In the genomic region with DNA sequence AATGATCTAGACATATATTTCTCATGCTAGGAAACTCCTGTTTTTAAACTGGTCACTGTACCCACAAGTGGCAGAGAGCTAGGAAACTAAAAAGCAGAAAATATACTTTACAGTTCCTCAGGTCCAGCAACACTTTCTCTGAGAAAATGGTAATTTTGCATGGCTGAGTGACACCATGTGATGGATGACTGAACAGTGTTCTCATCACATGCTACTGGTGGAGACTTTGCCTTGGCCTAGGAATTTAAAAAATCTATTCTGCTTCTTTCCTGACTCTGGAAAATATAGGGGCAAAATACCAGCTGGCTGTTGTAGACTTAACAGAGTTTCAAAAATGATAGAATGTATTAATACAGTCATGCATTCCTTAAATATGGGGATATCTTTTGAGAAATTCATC, we compare ENCODE assay signal across 13 cellular contexts. TPM values are rescaled to one million over a fixed set of nuclear protein-coding genes. Genes with fewer than 3 reads are reported as not detected.
DNase-seq lines count a peak whose midpoint lies in the region; FAIRE-seq and TF ChIP-seq lines count a peak whose summit lies in the region.
"Had no signal": no experiment of that assay in that cellular context is flagged by ENCODE, and none has a peak within 500 bp of the region (broad histone marks: within the 10 kb centered on the region; RNA-seq: fewer than 3 reads in every experiment).

No MANE protein-coding gene starts in this region.

- H3K36me3 ChIP-seq in astrocyte (ENCODE audit: insufficient read depth, low read length) = no peaks in the 10 kb centered on the region

- H3K27ac ChIP-seq in astrocyte (ENCODE audit: low read depth, low read length) = peak overlapping the region; percentile 23
- H3K27ac ChIP-seq: SJSA1 had no signal

- H3K36me3 Mint-ChIP-seq in astrocyte (ENCODE audit: low read depth, unreplicated experiment) = peaks cover 3% of the 10 kb centered on the region

- H3K79me2 ChIP-seq in astrocyte (ENCODE audit: insufficient read depth, low read length) = peaks cover 96% of the 10 kb centered on the region

- H3K27ac Mint-ChIP-seq in astrocyte (ENCODE audit: unreplicated experiment) = peak overlapping the region; percentile 60

- no peak overlapping the region for H3K9ac ChIP-seq in astrocyte (ENCODE audit: low read length)

- FAIRE-seq in GM12891 (lab: Jason Lieb, UNC) (peak; percentile 58), astrocyte (lab: Jason Lieb, UNC) (no peak)
- FAIRE-seq: HTR-8/SVneo had no signal

- H3K4me2 ChIP-seq in astrocyte (ENCODE audit: low read length) = no peak overlapping the region

- no peak for TF ChIP-seq POLR2A in GM12891 (IDR thresholded peaks at IDR 0.05; ENCODE audit: low read depth, low read length)

- H4K20me1 ChIP-seq in astrocyte (ENCODE audit: insufficient read depth, low read length) = peaks cover 83% of the 10 kb centered on the region

- H2AFZ ChIP-seq in astrocyte (ENCODE audit: low read depth, low read length) = no peak overlapping the region

- H3K27me3 ChIP-seq in astrocyte (ENCODE audit: insufficient read depth, low read length) = no peaks in the 10 kb centered on the region
- H3K27me3 ChIP-seq: SJSA1 had no signal

- no peaks in the 10 kb centered on the region for H3K9me3 ChIP-seq in astrocyte (ENCODE audit: insufficient read depth, low read depth, low read length)
- H3K9me3 ChIP-seq: SJSA1 had no signal

- H3K4me1 ChIP-seq in astrocyte (ENCODE audit: insufficient read depth, low read length) = peaks cover 51% of the 10 kb centered on the region

- peak overlapping the region; percentile 30 for H3K4me3 Mint-ChIP-seq in astrocyte (ENCODE audit: unreplicated experiment)

- TF ChIP-seq CTCF in astrocyte (IDR thresholded peaks at IDR 0.05; ENCODE audit: insufficient read depth, low read depth, low read length) = no peak
- no peak for TF ChIP-seq CTCF in retinal pigment epithelial cell (conservative IDR thresholded peaks at IDR 0.05; ENCODE audit: low read depth, low read length)

- H3K27me3 Mint-ChIP-seq in astrocyte (ENCODE audit: low read depth, unreplicated experiment) = no peaks in the 10 kb centered on the region

- H3K9me3 Mint-ChIP-seq in astrocyte (ENCODE audit: unreplicated experiment) = peaks cover 2% of the 10 kb centered on the region

- H3K4me3 ChIP-seq in astrocyte (ENCODE audit: insufficient read depth, low read depth, low read length) (no peak overlapping the region), retinal pigment epithelial cell (ENCODE audit: low read length) (no peak overlapping the region)
- H3K4me3 ChIP-seq: SJSA1 had no signal

- peaks cover 59% of the 10 kb centered on the region for H3K4me1 Mint-ChIP-seq in astrocyte (ENCODE audit: low read depth, unreplicated experiment)

- no peak for DNase-seq in GM12891 (ENCODE audit: insufficient read length, low spot score)
- DNase-seq in astrocyte (ENCODE audit: low read depth) = peak; percentile 71
- peak; percentile 67 for DNase-seq in kidney tubule cell (ENCODE audit: low spot score)
- DNase-seq in retinal pigment epithelial cell (ENCODE audit: low read depth) = peak; percentile 59
- DNase-seq in NCI-H774 (lab: John Stamatoyannopoulos, UW) = no peak
- no peak for DNase-seq in CD1c-positive myeloid dendritic cell (ENCODE audit: extremely low spot score)
- no peak for DNase-seq in T1000 (lab: John Stamatoyannopoulos, UW)
- DNase-seq in DMS153 treated with DMSO at 0.1 percent for 48 hours (lab: John Stamatoyannopoulos, UW; ENCODE audit: unreplicated experiment) = no peak
- DNase-seq: hippocampal formation; NCI-H524 treated with DMSO at 0.1 percent for 48 hours; stimulated activated CD4-positive, alpha-beta T cell treated with anti-CD3 and anti-CD28 coated beads, Interleukin-2, amount 100 ng/mL, for 48 hours had no signal

TF ChIP-seq in GM12891, 5 proteins besides CTCF, POLR2A, EP300 and RAD21:
- TF ChIP-seq POU2F2 (IDR thresholded peaks at IDR 0.05; ENCODE audit: low read depth, low read length) (no peak), PAX5 (IDR thresholded peaks at IDR 0.05; ENCODE audit: insufficient read depth, low read length, severe bottlenecking) (no peak), TAF1 (IDR thresholded peaks at IDR 0.05; ENCODE audit: low read depth, low read length) (no peak), SPI1 (IDR thresholded peaks at IDR 0.05; ENCODE audit: low read depth, low read length) (no peak), POLR2AphosphoS5 (IDR thresholded peaks at IDR 0.05; ENCODE audit: low read depth, low read length) (no peak)

RNA-seq across cellular contexts. Expression of a gene that starts 50.0 kb away (rescaled TPM):
- 2.2 TPM for polyA plus RNA-seq in GM12891 (2012; ENCODE audit: low read depth, missing spikeins)
- 46.3 and 46.7 TPM in 2 replicates for total RNA-seq in astrocyte

Comparison
In these comparisons a context has a peak if more than half of its experiments do, and no peak if none do; other contexts are left out.
1. DNase-seq: peak in astrocyte (single experiment), kidney tubule cell (single experiment) and retinal pigment epithelial cell (single experiment); none in GM12891 (single experiment), NCI-H774 (single experiment), CD1c-positive myeloid dendritic cell (single experiment), T1000 (single experiment) and DMS153 treated with DMSO at 0.1 percent for 48 hours (single experiment).